Comparison of ENCODE assay signal across 8 cellular contexts in the genomic region with DNA sequence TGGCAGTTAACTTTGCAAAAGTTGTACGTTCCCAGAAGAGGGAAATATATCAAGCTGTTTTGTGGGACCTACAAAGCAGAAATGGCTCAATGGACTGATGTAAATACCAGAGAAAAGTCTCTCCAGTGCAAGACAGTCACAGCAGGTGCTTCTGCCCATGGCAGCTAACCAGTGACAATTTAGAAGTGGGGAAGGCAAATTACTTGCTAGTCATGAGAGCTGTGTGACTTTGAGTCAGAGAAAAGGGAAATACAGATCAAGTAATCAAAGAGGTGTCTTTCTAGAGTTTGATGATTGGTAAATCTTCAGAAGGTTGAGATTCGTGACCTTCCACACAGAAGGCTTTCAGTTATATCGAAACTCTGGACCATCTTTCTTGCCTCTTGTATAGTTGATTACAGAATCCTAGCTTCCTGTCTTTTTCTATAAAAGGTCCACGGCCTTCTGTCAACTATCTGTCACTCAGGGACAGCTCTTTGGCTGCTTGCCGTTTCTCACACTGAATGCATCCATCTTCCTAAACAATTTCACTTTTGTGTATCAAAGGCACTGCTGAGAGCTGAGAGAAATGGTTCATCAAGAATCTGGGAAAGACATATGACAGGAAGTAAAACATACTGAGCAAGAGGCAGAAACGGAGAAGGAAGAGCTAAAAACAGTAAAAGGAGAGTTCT.
DNase-seq lines count a peak whose midpoint lies in the region; ATAC-seq and TF ChIP-seq lines count a peak whose summit lies in the region.
"Had no signal": no experiment of that assay in that cellular context is flagged by ENCODE, and none has a peak within 500 bp of the region (broad histone marks: within the 10 kb centered on the region; RNA-seq: fewer than 3 reads in every experiment).

No MANE protein-coding gene starts in this region.

- H3F3A ChIP-seq in GM23338 (replicated peaks; ENCODE audit: low read depth) = no peaks in the 10 kb centered on the region

- peak overlapping the region; percentile 15; the same call in 1 of the 2 replicates for H2AFZ ChIP-seq in GM23338

- H3K27ac Mint-ChIP-seq in GM23338 (no peak overlapping the region), endothelial cell (ENCODE audit: unreplicated experiment) (no peak overlapping the region)
- H3K27ac Mint-ChIP-seq in naive thymus-derived CD4-positive, alpha-beta T cell = peak overlapping the region; percentile 15 to 79 (median 55)

- no peaks in the 10 kb centered on the region for H3K9me3 ChIP-seq in naive thymus-derived CD4-positive, alpha-beta T cell (ENCODE audit: control insufficient read depth in 2 of 3, low read length in 3 of 3)

- intact Hi-C loops in naive thymus-derived CD4-positive, alpha-beta T cell (cut with micrococcal nuclease) = loop anchor here in 1 of 2 donors (1.0 to 10.0 kb wide), 5 partner anchors 9 to 266 kb away; no protein-coding TSS in a partner anchor

- H3K9me3 Mint-ChIP-seq in GM23338 (no peaks in the 10 kb centered on the region), endothelial cell (ENCODE audit: unreplicated experiment) (no peaks in the 10 kb centered on the region)
- H3K9me3 Mint-ChIP-seq in naive thymus-derived CD4-positive, alpha-beta T cell = peaks cover 0 to 4% (median 0%) of the 10 kb centered on the region in 11 donors

- DNase-seq in GM23338 (ENCODE audit: low spot score) (no peak), NAMALWA (ENCODE audit: low spot score) (peak; percentile 11), endothelial cell (ENCODE audit: low spot score) (no peak), HuH-7 (ENCODE audit: low spot score) (no peak), NCI-H2107 (lab: John Stamatoyannopoulos, UW) (no peak)
- peak in 3 of 9 donors; percentile 4 for DNase-seq in naive thymus-derived CD4-positive, alpha-beta T cell
- DNase-seq: NCI-H526 had no signal

- H3K27me3 Mint-ChIP-seq in GM23338 (ENCODE audit: insufficient read depth, low read depth, poor library complexity) = no peaks in the 10 kb centered on the region
- no peaks in the 10 kb centered on the region for H3K27me3 Mint-ChIP-seq in naive thymus-derived CD4-positive, alpha-beta T cell
- H3K27me3 Mint-ChIP-seq in endothelial cell (ENCODE audit: unreplicated experiment) = no peaks in the 10 kb centered on the region

- no peak overlapping the region for H3K4me3 ChIP-seq in GM23338
- no peak overlapping the region for H3K4me3 ChIP-seq in naive thymus-derived CD4-positive, alpha-beta T cell (ENCODE audit: low read length)

- H3K4me1 Mint-ChIP-seq in GM23338 (peaks cover 2% of the 10 kb centered on the region; the same call in 1 of the 3 replicates), endothelial cell (ENCODE audit: unreplicated experiment) (peaks cover 4% of the 10 kb centered on the region)
- peaks cover 4 to 34% (median 26%) of the 10 kb centered on the region in 7 donors for H3K4me1 Mint-ChIP-seq in naive thymus-derived CD4-positive, alpha-beta T cell

- ATAC-seq in GM18870 (IDR thresholded peaks at IDR 0.05; ENCODE audit: unreplicated experiment) (peak; percentile 47), GM23338 (no peak)
- ATAC-seq in naive thymus-derived CD4-positive, alpha-beta T cell = no peak

- CTCF ChIA-PET in naive thymus-derived CD4-positive, alpha-beta T cell (lab: Charles Lee) = no interaction called here

- no peak overlapping the region for H3K4me2 ChIP-seq in GM23338

- no peaks in the 10 kb centered on the region for H3K4me1 ChIP-seq in GM23338 (ENCODE audit: insufficient read depth)
- peaks cover 0 to 7% of the 10 kb centered on the region in 2 donors for H3K4me1 ChIP-seq in naive thymus-derived CD4-positive, alpha-beta T cell (ENCODE audit: control insufficient read depth in 2 of 2, insufficient read depth in 2 of 2, low read length in 2 of 2)

- H3K36me3 Mint-ChIP-seq in GM23338 (ENCODE audit: low read depth) (no peaks in the 10 kb centered on the region), endothelial cell (ENCODE audit: low read depth, unreplicated experiment) (no peaks in the 10 kb centered on the region)
- peaks cover 0 to 8% (median 0%) of the 10 kb centered on the region in 5 donors for H3K36me3 Mint-ChIP-seq in naive thymus-derived CD4-positive, alpha-beta T cell

- no peaks in the 10 kb centered on the region for H4K20me1 ChIP-seq in GM23338 (replicated peaks; ENCODE audit: insufficient read depth)

- H3K4me3 Mint-ChIP-seq in GM23338 (no peak overlapping the region), endothelial cell (ENCODE audit: unreplicated experiment) (no peak overlapping the region)
- peak overlapping the region; percentile 3 to 66 (median 50) for H3K4me3 Mint-ChIP-seq in naive thymus-derived CD4-positive, alpha-beta T cell

- no peaks in the 10 kb centered on the region for H3K27me3 ChIP-seq in GM23338 (ENCODE audit: insufficient read depth)
- no peaks in the 10 kb centered on the region for H3K27me3 ChIP-seq in naive thymus-derived CD4-positive, alpha-beta T cell (ENCODE audit: control insufficient read depth in 2 of 2, insufficient read depth in 2 of 2, low read length in 2 of 2)

- H3K9me2 ChIP-seq in GM23338 (ENCODE audit: insufficient read depth) = no peaks in the 10 kb centered on the region

- POLR2A ChIA-PET in naive thymus-derived CD4-positive, alpha-beta T cell (lab: Charles Lee) = interaction anchor here (1.0 to 1.1 kb wide), 3 partner anchors 8 to 36 kb away, joined by 3 read pairs; no protein-coding TSS in a partner anchor

- TF ChIP-seq CTCF in GM23338 (conservative IDR thresholded peaks at IDR 0.05; ENCODE audit: low read depth in 2 of 2) (no peak), endothelial cell (IDR thresholded peaks at IDR 0.05; ENCODE audit: unreplicated experiment) (no peak)

- H3K36me3 ChIP-seq in GM23338 (ENCODE audit: insufficient read depth) = no peaks in the 10 kb centered on the region
- no peaks in the 10 kb centered on the region for H3K36me3 ChIP-seq in naive thymus-derived CD4-positive, alpha-beta T cell (ENCODE audit: control insufficient read depth in 2 of 3, insufficient read depth in 3 of 3, low read length in 3 of 3)

- no peaks in the 10 kb centered on the region for H3K79me2 ChIP-seq in GM23338 (replicated peaks; ENCODE audit: insufficient read depth)

- no peak overlapping the region for H3K27ac ChIP-seq in GM23338 (ENCODE audit: low read depth)
- H3K27ac ChIP-seq in naive thymus-derived CD4-positive, alpha-beta T cell (ENCODE audit: low read depth, low read length) = no peak overlapping the region

TF ChIP-seq in GM23338, 12 proteins besides CTCF, POLR2A, EP300 and RAD21 (continues in another document):
- TF ChIP-seq JUNB (IDR thresholded peaks at IDR 0.05; ENCODE audit: unreplicated experiment) = no peak
- TF ChIP-seq, protein P1, sequence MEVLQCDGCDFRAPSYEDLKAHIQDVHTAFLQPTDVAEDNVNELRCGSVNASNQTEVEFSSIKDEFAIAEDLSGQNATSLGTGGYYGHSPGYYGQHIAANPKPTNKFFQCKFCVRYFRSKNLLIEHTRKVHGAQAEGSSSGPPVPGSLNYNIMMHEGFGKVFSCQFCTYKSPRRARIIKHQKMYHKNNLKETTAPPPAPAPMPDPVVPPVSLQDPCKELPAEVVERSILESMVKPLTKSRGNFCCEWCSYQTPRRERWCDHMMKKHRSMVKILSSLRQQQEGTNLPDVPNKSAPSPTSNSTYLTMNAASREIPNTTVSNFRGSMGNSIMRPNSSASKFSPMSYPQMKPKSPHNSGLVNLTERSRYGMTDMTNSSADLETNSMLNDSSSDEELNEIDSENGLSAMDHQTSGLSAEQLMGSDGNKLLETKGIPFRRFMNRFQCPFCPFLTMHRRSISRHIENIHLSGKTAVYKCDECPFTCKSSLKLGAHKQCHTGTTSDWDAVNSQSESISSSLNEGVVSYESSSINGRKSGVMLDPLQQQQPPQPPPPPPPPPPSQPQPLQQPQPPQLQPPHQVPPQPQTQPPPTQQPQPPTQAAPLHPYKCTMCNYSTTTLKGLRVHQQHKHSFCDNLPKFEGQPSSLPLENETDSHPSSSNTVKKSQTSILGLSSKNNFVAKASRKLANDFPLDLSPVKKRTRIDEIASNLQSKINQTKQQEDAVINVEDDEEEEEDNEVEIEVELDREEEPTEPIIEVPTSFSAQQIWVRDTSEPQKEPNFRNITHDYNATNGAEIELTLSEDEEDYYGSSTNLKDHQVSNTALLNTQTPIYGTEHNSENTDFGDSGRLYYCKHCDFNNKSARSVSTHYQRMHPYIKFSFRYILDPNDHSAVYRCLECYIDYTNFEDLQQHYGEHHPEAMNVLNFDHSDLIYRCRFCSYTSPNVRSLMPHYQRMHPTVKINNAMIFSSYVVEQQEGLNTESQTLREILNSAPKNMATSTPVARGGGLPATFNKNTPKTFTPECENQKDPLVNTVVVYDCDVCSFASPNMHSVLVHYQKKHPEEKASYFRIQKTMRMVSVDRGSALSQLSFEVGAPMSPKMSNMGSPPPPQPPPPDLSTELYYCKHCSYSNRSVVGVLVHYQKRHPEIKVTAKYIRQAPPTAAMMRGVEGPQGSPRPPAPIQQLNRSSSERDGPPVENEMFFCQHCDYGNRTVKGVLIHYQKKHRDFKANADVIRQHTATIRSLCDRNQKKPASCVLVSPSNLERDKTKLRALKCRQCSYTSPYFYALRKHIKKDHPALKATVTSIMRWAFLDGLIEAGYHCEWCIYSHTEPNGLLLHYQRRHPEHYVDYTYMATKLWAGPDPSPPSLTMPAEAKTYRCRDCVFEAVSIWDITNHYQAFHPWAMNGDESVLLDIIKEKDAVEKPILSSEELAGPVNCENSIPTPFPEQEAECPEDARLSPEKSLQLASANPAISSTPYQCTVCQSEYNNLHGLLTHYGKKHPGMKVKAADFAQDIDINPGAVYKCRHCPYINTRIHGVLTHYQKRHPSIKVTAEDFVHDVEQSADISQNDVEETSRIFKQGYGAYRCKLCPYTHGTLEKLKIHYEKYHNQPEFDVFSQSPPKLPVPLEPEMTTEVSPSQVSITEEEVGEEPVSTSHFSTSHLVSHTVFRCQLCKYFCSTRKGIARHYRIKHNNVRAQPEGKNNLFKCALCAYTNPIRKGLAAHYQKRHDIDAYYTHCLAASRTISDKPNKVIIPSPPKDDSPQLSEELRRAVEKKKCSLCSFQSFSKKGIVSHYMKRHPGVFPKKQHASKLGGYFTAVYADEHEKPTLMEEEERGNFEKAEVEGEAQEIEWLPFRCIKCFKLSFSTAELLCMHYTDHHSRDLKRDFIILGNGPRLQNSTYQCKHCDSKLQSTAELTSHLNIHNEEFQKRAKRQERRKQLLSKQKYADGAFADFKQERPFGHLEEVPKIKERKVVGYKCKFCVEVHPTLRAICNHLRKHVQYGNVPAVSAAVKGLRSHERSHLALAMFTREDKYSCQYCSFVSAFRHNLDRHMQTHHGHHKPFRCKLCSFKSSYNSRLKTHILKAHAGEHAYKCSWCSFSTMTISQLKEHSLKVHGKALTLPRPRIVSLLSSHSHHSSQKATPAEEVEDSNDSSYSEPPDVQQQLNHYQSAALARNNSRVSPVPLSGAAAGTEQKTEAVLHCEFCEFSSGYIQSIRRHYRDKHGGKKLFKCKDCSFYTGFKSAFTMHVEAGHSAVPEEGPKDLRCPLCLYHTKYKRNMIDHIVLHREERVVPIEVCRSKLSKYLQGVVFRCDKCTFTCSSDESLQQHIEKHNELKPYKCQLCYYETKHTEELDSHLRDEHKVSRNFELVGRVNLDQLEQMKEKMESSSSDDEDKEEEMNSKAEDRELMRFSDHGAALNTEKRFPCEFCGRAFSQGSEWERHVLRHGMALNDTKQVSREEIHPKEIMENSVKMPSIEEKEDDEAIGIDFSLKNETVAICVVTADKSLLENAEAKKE (CRISPR knock-in tag; IDR thresholded peaks at IDR 0.05) = no peak
- no peak for TF ChIP-seq ZNF114 (CRISPR knock-in tag; IDR thresholded peaks at IDR 0.05)

Comparison
In these comparisons a context has a peak if more than half of its experiments do, and no peak if none do; other contexts are left out.
1. H3K27ac Mint-ChIP-seq: peak in naive thymus-derived CD4-positive, alpha-beta T cell (9 of 9); none in GM23338 (single experiment) and endothelial cell (single experiment).
2. H3K4me3 Mint-ChIP-seq: peak in naive thymus-derived CD4-positive, alpha-beta T cell (10 of 10); none in GM23338 (single experiment) and endothelial cell (single experiment).